12 cellular contexts compared by ENCODE assay signal in the genomic region with DNA sequence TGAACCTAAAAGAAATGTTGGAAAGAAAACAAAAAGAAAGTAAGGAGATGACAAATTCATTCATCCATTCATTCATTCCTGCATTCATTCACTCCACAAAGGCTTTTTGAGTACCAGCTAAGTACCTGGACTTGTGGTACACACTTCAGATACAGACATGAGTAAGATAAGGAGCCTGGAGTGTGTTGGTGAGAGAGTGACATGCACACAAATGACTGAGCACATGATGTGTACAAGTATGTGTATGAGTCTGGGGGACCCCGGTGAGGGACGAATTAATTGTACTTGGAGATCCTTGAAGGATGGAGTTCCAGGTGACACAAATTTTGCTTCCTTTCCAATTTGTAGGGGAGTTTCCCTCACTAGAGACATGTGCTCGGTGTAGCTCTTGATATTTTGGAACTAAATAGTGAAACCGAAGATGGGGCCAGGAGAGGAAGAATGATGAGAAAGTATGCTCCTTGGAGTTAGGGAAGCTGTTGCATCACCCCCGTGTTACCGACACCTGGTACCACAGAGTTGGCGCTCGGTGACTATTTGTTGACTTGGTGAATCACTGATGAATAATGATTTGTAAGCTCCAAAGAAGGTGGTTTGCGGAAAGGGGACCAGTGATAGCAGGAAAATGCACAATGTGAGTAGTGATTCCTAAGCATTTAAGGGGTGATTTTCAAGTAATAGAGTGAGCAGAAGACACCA.
A peak's percentile ranks its signal among the peaks of the same experiment; 100 is the strongest.
DNase-seq lines count a peak whose midpoint lies in the region; ATAC-seq and TF ChIP-seq lines count a peak whose summit lies in the region.
"Had no signal": no experiment of that assay in that cellular context is flagged by ENCODE, and none has a peak within 500 bp of the region (broad histone marks: within the 10 kb centered on the region; RNA-seq: fewer than 3 reads in every experiment).

No MANE protein-coding gene starts in this region.

- POLR2A ChIA-PET in activated CD8-positive, alpha-beta T cell treated with anti-CD3 and anti-CD28 coated beads for 36 hours (lab: Charles Lee), result no interaction called here
- POLR2A ChIA-PET in activated CD8-positive, alpha-beta T cell treated with anti-CD3 and anti-CD28 coated beads, Interleukin-2, amount 10 ng/mL, durations not matched to agents 7 days and 5 days (lab: Charles Lee), result no interaction called here
- POLR2A ChIA-PET in PC-9 (lab: Charles Lee; ENCODE audit: unreplicated experiment), result no interaction called here

- H3K27me3 ChIP-seq in PC-9 (ENCODE audit: insufficient read depth, low read depth), result no peaks in the 10 kb centered on the region
- H3K27me3 ChIP-seq in endodermal cell (ENCODE audit: control insufficient read depth, insufficient read depth, low read length, poor library complexity, severe bottlenecking), result no peaks in the 10 kb centered on the region
- H3K27me3 ChIP-seq: dorsolateral prefrontal cortex, neural progenitor cell had no signal

- H3K9me3 Mint-ChIP-seq in activated CD8-positive, alpha-beta T cell treated with anti-CD3 and anti-CD28 coated beads for 36 hours, result peaks cover 1% of the 10 kb centered on the region
- no peaks in the 10 kb centered on the region for H3K9me3 Mint-ChIP-seq in activated CD8-positive, alpha-beta T cell treated with anti-CD3 and anti-CD28 coated beads, Interleukin-2, amount 10 ng/mL, durations not matched to agents 7 days and 5 days (ENCODE audit: insufficient read depth)
- H3K9me3 Mint-ChIP-seq in endodermal cell, result peaks cover 24% of the 10 kb centered on the region
- H3K9me3 Mint-ChIP-seq in activated CD8-positive, alpha-beta memory T cell treated with anti-CD3 and anti-CD28 coated beads, Interleukin-2, amount 10 ng/mL, durations not matched to agents 7 days and 5 days (ENCODE audit: low read depth), result peaks cover 5% of the 10 kb centered on the region

- CTCF ChIA-PET in activated CD8-positive, alpha-beta T cell treated with anti-CD3 and anti-CD28 coated beads for 36 hours (lab: Charles Lee), result interaction anchor here (0.8 to 0.9 kb wide), 2 partner anchors 9 to 225 kb away, joined by 3 read pairs; no protein-coding TSS in a partner anchor
- CTCF ChIA-PET in activated CD8-positive, alpha-beta T cell treated with anti-CD3 and anti-CD28 coated beads, Interleukin-2, amount 10 ng/mL, durations not matched to agents 7 days and 5 days (lab: Charles Lee), result no interaction called here
- CTCF ChIA-PET in PC-9 (lab: Charles Lee), result interaction anchor here (0.6 kb wide), 1 partner anchor 23 kb away, joined by 3 read pairs; no protein-coding TSS in a partner anchor
- CTCF ChIA-PET in activated CD8-positive, alpha-beta memory T cell treated with anti-CD3 and anti-CD28 coated beads, Interleukin-2, amount 10 ng/mL, durations not matched to agents 7 days and 5 days (lab: Charles Lee), result no interaction called here

- no peak overlapping the region for H3K4me3 Mint-ChIP-seq in activated CD8-positive, alpha-beta T cell treated with anti-CD3 and anti-CD28 coated beads for 36 hours
- no peak overlapping the region for H3K4me3 Mint-ChIP-seq in activated CD8-positive, alpha-beta T cell treated with anti-CD3 and anti-CD28 coated beads, Interleukin-2, amount 10 ng/mL, durations not matched to agents 7 days and 5 days
- no peak overlapping the region for H3K4me3 Mint-ChIP-seq in endodermal cell
- H3K4me3 Mint-ChIP-seq in activated CD8-positive, alpha-beta memory T cell treated with anti-CD3 and anti-CD28 coated beads, Interleukin-2, amount 10 ng/mL, durations not matched to agents 7 days and 5 days, result no peak overlapping the region
- H3K4me3 Mint-ChIP-seq: neural progenitor cell; T-helper 2 cell treated with Interferon-gamma antibody and Interleukin-4, amounts not matched to agents 5 μg/mL and 100 μg/mL, for 36 hours had no signal

- no peak for TF ChIP-seq CTCF in activated CD8-positive, alpha-beta T cell treated with anti-CD3 and anti-CD28 coated beads for 36 hours (IDR thresholded peaks at IDR 0.05)
- TF ChIP-seq CTCF in PC-9 (conservative IDR thresholded peaks at IDR 0.05) (no peak), endodermal cell (conservative IDR thresholded peaks at IDR 0.05) (no peak)

- no peaks in the 10 kb centered on the region for H3K9me3 ChIP-seq in PC-9 (ENCODE audit: insufficient read depth, low read depth)
- no peaks in the 10 kb centered on the region for H3K9me3 ChIP-seq in endodermal cell (ENCODE audit: control insufficient read depth, low read length)

- H3K36me3 ChIP-seq in PC-9 (ENCODE audit: low read depth), result no peaks in the 10 kb centered on the region
- H3K36me3 ChIP-seq in endodermal cell (ENCODE audit: control insufficient read depth, insufficient read depth, low read length), result no peaks in the 10 kb centered on the region
- H3K36me3 ChIP-seq: neural progenitor cell had no signal

- no peak overlapping the region for H3K27ac Mint-ChIP-seq in activated CD8-positive, alpha-beta T cell treated with anti-CD3 and anti-CD28 coated beads for 36 hours
- no peak overlapping the region for H3K27ac Mint-ChIP-seq in activated CD8-positive, alpha-beta T cell treated with anti-CD3 and anti-CD28 coated beads, Interleukin-2, amount 10 ng/mL, durations not matched to agents 7 days and 5 days
- no peak overlapping the region for H3K27ac Mint-ChIP-seq in endodermal cell
- H3K27ac Mint-ChIP-seq in activated CD8-positive, alpha-beta memory T cell treated with anti-CD3 and anti-CD28 coated beads, Interleukin-2, amount 10 ng/mL, durations not matched to agents 7 days and 5 days, result no peak overlapping the region
- H3K27ac Mint-ChIP-seq: neural progenitor cell; T-helper 2 cell treated with Interferon-gamma antibody and Interleukin-4, amounts not matched to agents 5 μg/mL and 100 μg/mL, for 36 hours had no signal

- intact Hi-C loops in activated CD8-positive, alpha-beta T cell treated with anti-CD3 and anti-CD28 coated beads for 36 hours (cut with micrococcal nuclease), result no loop called here
- intact Hi-C loops in PC-9 (cut with micrococcal nuclease; ENCODE audit: unreplicated experiment), result no loop called here

- WGBS in endodermal cell (ENCODE audit: insufficient coverage in 1 of 2, insufficient read length in 1 of 2), 2 experiments, result 91 to 93% methylated on average over 9 of the region's 9 CpGs

- no peaks in the 10 kb centered on the region for H3K79me2 ChIP-seq in PC-9 (ENCODE audit: low read depth)

- 0 out of 2 replicates have a peak overlapping the region, but pooled peaks have one; percentile 52 for H2AFZ ChIP-seq in PC-9
- H2AFZ ChIP-seq: neural progenitor cell had no signal

- DNase-seq in activated CD8-positive, alpha-beta T cell treated with anti-CD3 and anti-CD28 coated beads for 36 hours, result peak; percentile 7
- DNase-seq in activated CD8-positive, alpha-beta T cell treated with anti-CD3 and anti-CD28 coated beads, Interleukin-2, amount 10 ng/mL, durations not matched to agents 7 days and 5 days, result no peak
- DNase-seq in PC-9, result peak; percentile 57 to 87
- peak; percentile 28 for DNase-seq in endodermal cell
- peak; percentile 24 for DNase-seq in stimulated activated naive CD8-positive, alpha-beta T cell treated with anti-CD3 and anti-CD28 coated beads, Interleukin-15, Interleukin-2, amounts not matched to agents 100 U/mL and 50 U/mL, for 24 hours
- DNase-seq in D341Med (ENCODE audit: low spot score), result no peak
- DNase-seq in activated CD8-positive, alpha-beta memory T cell treated with anti-CD3 and anti-CD28 coated beads, Interleukin-2, amount 10 ng/mL, durations not matched to agents 7 days and 5 days, result no peak
- DNase-seq: dorsolateral prefrontal cortex, NCI-H1436 treated with DMSO at 0.1 percent for 48 hours had no signal

- H3F3A ChIP-seq in PC-9 (ENCODE audit: insufficient read depth, low read depth), result peaks cover 17% of the 10 kb centered on the region

- peak overlapping the region; percentile 46; the same call in 1 of the 2 replicates for H3K4me3 ChIP-seq in PC-9
- H3K4me3 ChIP-seq in endodermal cell (ENCODE audit: low read length), result no peak overlapping the region
- H3K4me3 ChIP-seq: dorsolateral prefrontal cortex, neural progenitor cell had no signal

- no peak for ATAC-seq in activated CD8-positive, alpha-beta T cell treated with anti-CD3 and anti-CD28 coated beads for 36 hours
- no peak for ATAC-seq in activated CD8-positive, alpha-beta T cell treated with anti-CD3 and anti-CD28 coated beads, Interleukin-2, amount 10 ng/mL, durations not matched to agents 7 days and 5 days
- peak; percentile 28 for ATAC-seq in stimulated activated naive CD8-positive, alpha-beta T cell treated with anti-CD3 and anti-CD28 coated beads, Interleukin-15, Interleukin-2, amounts not matched to agents 100 U/mL and 50 U/mL, for 24 hours
- no peak for ATAC-seq in HG02852 (IDR thresholded peaks at IDR 0.05; ENCODE audit: unreplicated experiment)
- ATAC-seq in activated CD8-positive, alpha-beta memory T cell treated with anti-CD3 and anti-CD28 coated beads, Interleukin-2, amount 10 ng/mL, durations not matched to agents 7 days and 5 days, result no peak

- no peaks in the 10 kb centered on the region for H4K20me1 ChIP-seq in PC-9 (ENCODE audit: insufficient read depth)

- H3K4me1 ChIP-seq in PC-9 (replicated peaks; ENCODE audit: insufficient read depth) (peaks cover 37% of the 10 kb centered on the region), endodermal cell (ENCODE audit: control insufficient read depth, insufficient read depth, low read length) (no peaks in the 10 kb centered on the region)

- peak overlapping the region; percentile 70 for H3K4me2 ChIP-seq in PC-9
- H3K4me2 ChIP-seq: neural progenitor cell had no signal

- H3K36me3 Mint-ChIP-seq in activated CD8-positive, alpha-beta T cell treated with anti-CD3 and anti-CD28 coated beads for 36 hours (ENCODE audit: low read depth), result peaks cover 1% of the 10 kb centered on the region
- H3K36me3 Mint-ChIP-seq in activated CD8-positive, alpha-beta T cell treated with anti-CD3 and anti-CD28 coated beads, Interleukin-2, amount 10 ng/mL, durations not matched to agents 7 days and 5 days (ENCODE audit: low read depth), result no peaks in the 10 kb centered on the region
- no peaks in the 10 kb centered on the region for H3K36me3 Mint-ChIP-seq in endodermal cell (ENCODE audit: low read depth)
- H3K36me3 Mint-ChIP-seq in activated CD8-positive, alpha-beta memory T cell treated with anti-CD3 and anti-CD28 coated beads, Interleukin-2, amount 10 ng/mL, durations not matched to agents 7 days and 5 days, result no peaks in the 10 kb centered on the region
- H3K36me3 Mint-ChIP-seq: neural progenitor cell had no signal

- no TSS peak for BruUV-seq in PC-9 (replicated peaks; lab: Mats Ljungman, UMichigan)

- peaks cover 33% of the 10 kb centered on the region for H3K4me1 Mint-ChIP-seq in activated CD8-positive, alpha-beta T cell treated with anti-CD3 and anti-CD28 coated beads for 36 hours (ENCODE audit: low read depth)
- H3K4me1 Mint-ChIP-seq in activated CD8-positive, alpha-beta T cell treated with anti-CD3 and anti-CD28 coated beads, Interleukin-2, amount 10 ng/mL, durations not matched to agents 7 days and 5 days (ENCODE audit: low read depth), result peaks cover 15% of the 10 kb centered on the region
- H3K4me1 Mint-ChIP-seq in endodermal cell, result peaks cover 13% of the 10 kb centered on the region
- peaks cover 5% of the 10 kb centered on the region for H3K4me1 Mint-ChIP-seq in activated CD8-positive, alpha-beta memory T cell treated with anti-CD3 and anti-CD28 coated beads, Interleukin-2, amount 10 ng/mL, durations not matched to agents 7 days and 5 days

- H3K9ac ChIP-seq in endodermal cell (ENCODE audit: extremely low read depth, low read length, poor library complexity, severe bottlenecking), result no peak overlapping the region
- H3K9ac ChIP-seq: neural progenitor cell had no signal

- no peaks in the 10 kb centered on the region for H3K27me3 Mint-ChIP-seq in activated CD8-positive, alpha-beta T cell treated with anti-CD3 and anti-CD28 coated beads for 36 hours
- H3K27me3 Mint-ChIP-seq in activated CD8-positive, alpha-beta T cell treated with anti-CD3 and anti-CD28 coated beads, Interleukin-2, amount 10 ng/mL, durations not matched to agents 7 days and 5 days (ENCODE audit: low read depth), result peaks cover 3% of the 10 kb centered on the region
- H3K27me3 Mint-ChIP-seq in endodermal cell (ENCODE audit: insufficient read depth), result no peaks in the 10 kb centered on the region
- no peaks in the 10 kb centered on the region for H3K27me3 Mint-ChIP-seq in activated CD8-positive, alpha-beta memory T cell treated with anti-CD3 and anti-CD28 coated beads, Interleukin-2, amount 10 ng/mL, durations not matched to agents 7 days and 5 days

- H3K27ac ChIP-seq in PC-9 (peak overlapping the region; percentile 90), endodermal cell (ENCODE audit: low read depth, low read length) (no peak overlapping the region)
- H3K27ac ChIP-seq: dorsolateral prefrontal cortex, neural progenitor cell had no signal

- no peaks in the 10 kb centered on the region for H3K9me2 ChIP-seq in PC-9 (ENCODE audit: insufficient read depth)

Comparison
In these comparisons a context has a peak if more than half of its experiments do, and no peak if none do; other contexts are left out.
1. DNase-seq: peak in activated CD8-positive, alpha-beta T cell treated with anti-CD3 and anti-CD28 coated beads for 36 hours (single experiment), PC-9 (2 of 2), endodermal cell (single experiment) and stimulated activated naive CD8-positive, alpha-beta T cell treated with anti-CD3 and anti-CD28 coated beads, Interleukin-15, Interleukin-2, amounts not matched to agents 100 U/mL and 50 U/mL, for 24 hours (single experiment); none in activated CD8-positive, alpha-beta T cell treated with anti-CD3 and anti-CD28 coated beads, Interleukin-2, amount 10 ng/mL, durations not matched to agents 7 days and 5 days (single experiment), D341Med (single experiment) and activated CD8-positive, alpha-beta memory T cell treated with anti-CD3 and anti-CD28 coated beads, Interleukin-2, amount 10 ng/mL, durations not matched to agents 7 days and 5 days (single experiment).
2. CTCF ChIA-PET loops: an anchor here in activated CD8-positive, alpha-beta T cell treated with anti-CD3 and anti-CD28 coated beads for 36 hours (0.8 to 0.9 kb wide) and PC-9 (0.6 kb wide); none called in activated CD8-positive, alpha-beta T cell treated with anti-CD3 and anti-CD28 coated beads, Interleukin-2, amount 10 ng/mL, durations not matched to agents 7 days and 5 days and activated CD8-positive, alpha-beta memory T cell treated with anti-CD3 and anti-CD28 coated beads, Interleukin-2, amount 10 ng/mL, durations not matched to agents 7 days and 5 days.